Comparison of ENCODE assay signal across 8 cellular contexts in the genomic region with DNA sequence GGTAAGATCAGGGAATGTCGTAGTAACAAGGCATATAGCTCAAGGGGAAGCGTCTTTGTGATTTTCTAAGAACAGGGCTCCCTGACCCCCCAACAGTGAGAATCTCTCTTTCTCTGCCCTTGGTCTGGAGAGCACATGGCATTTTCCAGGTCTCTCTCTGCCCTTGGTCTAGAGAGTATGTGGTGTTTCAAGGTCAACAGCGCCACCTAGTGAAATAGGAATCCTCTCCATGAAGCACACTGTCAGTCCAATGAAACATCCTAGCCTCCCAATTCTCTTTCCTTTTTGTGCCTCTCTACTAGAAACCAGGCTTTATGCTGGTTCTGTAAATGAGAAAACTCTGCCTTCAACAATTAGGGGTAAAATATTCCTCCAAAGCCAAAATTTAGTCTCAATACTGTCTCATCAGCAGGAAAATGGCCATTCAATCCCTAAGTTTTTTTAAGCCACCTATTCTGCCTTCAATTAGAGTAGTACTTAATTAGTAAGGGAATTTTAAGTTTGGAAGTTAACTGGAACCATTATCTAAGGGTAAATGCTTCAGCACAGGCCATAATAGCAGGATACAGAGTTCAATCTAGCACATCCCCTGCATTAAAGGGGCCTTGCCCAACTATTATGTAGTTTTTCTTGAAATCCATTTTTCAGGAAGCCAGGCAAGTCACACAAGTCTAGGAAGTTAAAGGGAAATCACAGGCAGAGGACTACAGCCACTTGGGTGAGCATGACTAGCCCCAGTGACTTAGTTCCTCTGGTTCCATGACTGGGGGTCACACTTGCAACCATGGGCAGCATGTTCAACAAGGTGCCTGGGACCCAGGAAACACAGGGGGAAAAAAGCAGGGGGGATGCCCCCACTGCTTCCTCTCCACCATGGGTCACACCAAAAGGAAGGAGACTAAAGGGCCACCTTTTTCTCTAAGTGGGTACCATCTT. TPM values are rescaled to one million over a fixed set of nuclear protein-coding genes. Genes with fewer than 3 reads are reported as not detected.
A peak's percentile ranks its signal among the peaks of the same experiment; 100 is the strongest.
DNase-seq lines count a peak whose midpoint lies in the region; ATAC-seq, FAIRE-seq and TF ChIP-seq lines count a peak whose summit lies in the region.

No MANE protein-coding gene starts in this region.

- no peaks in the 10 kb centered on the region for H3K27me3 ChIP-seq in AG04450 (ENCODE audit: control insufficient read depth, insufficient read depth, low read length)
- H3K27me3 ChIP-seq in heart left ventricle = no peaks in the 10 kb centered on the region

- H3K27ac ChIP-seq in AG04450 (ENCODE audit: low read depth, low read length) (no peak overlapping the region), heart left ventricle (no peak overlapping the region)

- no peak overlapping the region for H3K27ac Mint-ChIP-seq in activated CD8-positive, alpha-beta T cell treated with anti-CD3 and anti-CD28 coated beads, Interleukin-2, amount 10 ng/mL, durations not matched to agents 7 days and 5 days

- no peak for DNase-seq in AG04450 (ENCODE audit: low read depth, low spot score)
- no peak for DNase-seq in GM19239 (ENCODE audit: insufficient read length, low spot score)
- DNase-seq in NCI-H526 treated with DMSO at 0.1 percent for 48 hours (lab: John Stamatoyannopoulos, UW) = peak; percentile 31
- DNase-seq in activated CD8-positive, alpha-beta T cell treated with anti-CD3 and anti-CD28 coated beads, Interleukin-2, amount 10 ng/mL, durations not matched to agents 7 days and 5 days = peak; percentile 54
- peak in 1 of 5 donors; percentile 20 for DNase-seq in heart left ventricle
- DNase-seq in stimulated activated CD4-positive, alpha-beta T cell treated with anti-CD3 and anti-CD28 coated beads, Interleukin-2, amount 100 ng/mL, for 48 hours = peak; percentile 14 to 48
- no peak for DNase-seq in COLO829 (ENCODE audit: low spot score)

- CTCF ChIA-PET in AG04450 (lab: Charles Lee) = interaction anchor here (0.7 to 2.5 kb wide), 2 partner anchors 9 to 11 kb away, joined by 3 to 12 read pairs; no protein-coding TSS in a partner anchor
- CTCF ChIA-PET in activated CD8-positive, alpha-beta T cell treated with anti-CD3 and anti-CD28 coated beads, Interleukin-2, amount 10 ng/mL, durations not matched to agents 7 days and 5 days (lab: Charles Lee) = interaction anchor here (0.7 to 1.9 kb wide), 13 partner anchors 8 to 773 kb away, joined by 3 to 7 read pairs (median 4); no protein-coding TSS in a partner anchor

- H3K9me3 ChIP-seq in AG04450 (ENCODE audit: control insufficient read depth, insufficient read depth, low read length) (peaks cover 18% of the 10 kb centered on the region), heart left ventricle (peaks cover 0 to 77% (median 35%) of the 10 kb centered on the region in 12 donors)

- H3K36me3 Mint-ChIP-seq in activated CD8-positive, alpha-beta T cell treated with anti-CD3 and anti-CD28 coated beads, Interleukin-2, amount 10 ng/mL, durations not matched to agents 7 days and 5 days (ENCODE audit: low read depth) = peaks cover 33% of the 10 kb centered on the region

- H3K4me3 ChIP-seq in AG04450 (ENCODE audit: low read depth, low read length) = no peak overlapping the region
- H3K4me3 ChIP-seq in heart left ventricle = no peak overlapping the region

- TF ChIP-seq CTCF in AG04450 (IDR thresholded peaks at IDR 0.05; ENCODE audit: low read depth, low read length) (peak; percentile 50), heart left ventricle (IDR thresholded peaks at IDR 0.05) (peak; percentile 30 to 65 (median 52))

- no peaks in the 10 kb centered on the region for H3K27me3 Mint-ChIP-seq in activated CD8-positive, alpha-beta T cell treated with anti-CD3 and anti-CD28 coated beads, Interleukin-2, amount 10 ng/mL, durations not matched to agents 7 days and 5 days (ENCODE audit: low read depth)

- ATAC-seq in activated CD8-positive, alpha-beta T cell treated with anti-CD3 and anti-CD28 coated beads, Interleukin-2, amount 10 ng/mL, durations not matched to agents 7 days and 5 days = peak; percentile 63
- peak in 3 of 4 donors; percentile 78 to 87 (median 82) for ATAC-seq in heart left ventricle
- ATAC-seq in HG02884 (IDR thresholded peaks at IDR 0.05; ENCODE audit: unreplicated experiment) = no peak

- POLR2A ChIA-PET in AG04450 (lab: Yijun Ruan, JAX) = no interaction called here
- POLR2A ChIA-PET in activated CD8-positive, alpha-beta T cell treated with anti-CD3 and anti-CD28 coated beads, Interleukin-2, amount 10 ng/mL, durations not matched to agents 7 days and 5 days (lab: Charles Lee) = no interaction called here

- peaks cover 0 to 9% (median 0%) of the 10 kb centered on the region in 9 donors for H3K36me3 ChIP-seq in heart left ventricle

- H3K4me1 ChIP-seq in heart left ventricle = peaks cover 0 to 4% (median 0%) of the 10 kb centered on the region in 12 donors

- no peak overlapping the region for H3K4me3 Mint-ChIP-seq in activated CD8-positive, alpha-beta T cell treated with anti-CD3 and anti-CD28 coated beads, Interleukin-2, amount 10 ng/mL, durations not matched to agents 7 days and 5 days

- peak; percentile 72 for FAIRE-seq in GM19239 (lab: Jason Lieb, UNC)

- no peaks in the 10 kb centered on the region for H3K9me3 Mint-ChIP-seq in activated CD8-positive, alpha-beta T cell treated with anti-CD3 and anti-CD28 coated beads, Interleukin-2, amount 10 ng/mL, durations not matched to agents 7 days and 5 days (ENCODE audit: insufficient read depth)

- 55 to 68% (median 65%) methylated on average over 3 of the region's 3 CpGs for WGBS in heart left ventricle, 4 donors

- intact Hi-C loops in heart left ventricle (cut with DNase I) = loop anchor here in 7 of 10 donors (2.0 to 10.0 kb wide), 4 partner anchors 193 to 773 kb away; no protein-coding TSS in a partner anchor

- no peak for TF ChIP-seq POLR2A in heart left ventricle (IDR thresholded peaks at IDR 0.05)

- H3K4me1 Mint-ChIP-seq in activated CD8-positive, alpha-beta T cell treated with anti-CD3 and anti-CD28 coated beads, Interleukin-2, amount 10 ng/mL, durations not matched to agents 7 days and 5 days (ENCODE audit: low read depth) = no peaks in the 10 kb centered on the region

RNA-seq across cellular contexts. Expression of a gene that starts 12.4 kb away (rescaled TPM):
- polyA plus RNA-seq in AG04450 (2011; rRNA removed) (70.7 and 80.6 TPM in 2 replicates), heart left ventricle (10 to 100 TPM; 12.1 to 33.4 TPM)
- 69.1 and 96.6 TPM in 2 replicates for polyA minus RNA-seq in AG04450 (2011; rRNA and poly(A)+ RNA removed)
- total RNA-seq in activated CD8-positive, alpha-beta T cell treated with anti-CD3 and anti-CD28 coated beads, Interleukin-2, amount 10 ng/mL, durations not matched to agents 7 days and 5 days = 10 to 100 TPM; 61.9 to 68.1 TPM
- total RNA-seq in heart left ventricle = 10 to 100 TPM; 26.2 to 65.2 (median 52.7) TPM

RNA-seq across cellular contexts. Expression of a gene that starts 39.0 kb away (rescaled TPM):
- polyA plus RNA-seq in AG04450 (2011; rRNA removed) (31.9 and 47.6 TPM in 2 replicates), heart left ventricle (10 to 100 TPM; 66.7 to 68.8 TPM)
- 2.3 and 2.8 TPM in 2 replicates for polyA minus RNA-seq in AG04450 (2011; rRNA and poly(A)+ RNA removed)
- 10 to 100 TPM; 14.9 to 20.9 TPM for total RNA-seq in activated CD8-positive, alpha-beta T cell treated with anti-CD3 and anti-CD28 coated beads, Interleukin-2, amount 10 ng/mL, durations not matched to agents 7 days and 5 days
- 10 to 100 TPM; 17.6 to 61.1 (median 36.8) TPM for total RNA-seq in heart left ventricle

RNA-seq across cellular contexts. Expression of a gene that starts 44.2 kb away (rescaled TPM):
- polyA plus RNA-seq in AG04450 (2011; rRNA removed) (5,423 and 5,450 TPM in 2 replicates), heart left ventricle (1,000 to 10,000 TPM; 1,191 to 1,981 TPM)
- polyA minus RNA-seq in AG04450 (2011; rRNA and poly(A)+ RNA removed) = 692 and 788 TPM in 2 replicates
- 1,000 to 10,000 TPM; 1,415 to 1,420 TPM for total RNA-seq in activated CD8-positive, alpha-beta T cell treated with anti-CD3 and anti-CD28 coated beads, Interleukin-2, amount 10 ng/mL, durations not matched to agents 7 days and 5 days
- total RNA-seq in heart left ventricle = 1,000 to 10,000 TPM in 1 of 9 donors, 100 to 1,000 TPM in 8; 418 to 1,162 (median 756) TPM

Comparison
In these comparisons a context has a peak if more than half of its experiments do, and no peak if none do; other contexts are left out.
1. DNase-seq: peak in NCI-H526 treated with DMSO at 0.1 percent for 48 hours (single experiment), activated CD8-positive, alpha-beta T cell treated with anti-CD3 and anti-CD28 coated beads, Interleukin-2, amount 10 ng/mL, durations not matched to agents 7 days and 5 days (single experiment) and stimulated activated CD4-positive, alpha-beta T cell treated with anti-CD3 and anti-CD28 coated beads, Interleukin-2, amount 100 ng/mL, for 48 hours (2 of 2); none in AG04450 (single experiment), GM19239 (single experiment) and COLO829 (single experiment).